ENCODE assay signal across 26 cellular contexts in genomic region chr4:60019180-60019579, GRCh38.
"Had no signal": no experiment of that assay in that cellular context is flagged by ENCODE, and none has a peak within 500 bp of the region (broad histone marks: within the 10 kb centered on the region; RNA-seq: fewer than 3 reads in every experiment).

No MANE protein-coding gene starts in this region.

- H3K36me3 ChIP-seq: adrenal gland, colonic mucosa, WERI-Rb-1 had no signal

- H3K27me3 Mint-ChIP-seq: activated CD8-positive, alpha-beta T cell treated with anti-CD3 and anti-CD28 coated beads for 36 hours; activated naive CD4-positive, alpha-beta T cell treated with anti-CD3 and anti-CD28 coated beads, Interleukin-2, amount 10 ng/mL, durations not matched to agents 7 days and 5 days; activated naive CD8-positive, alpha-beta T cell treated with anti-CD3 and anti-CD28 coated beads, Interleukin-2, amount 10 ng/mL, durations not matched to agents 7 days and 5 days; T-cell had no signal

- ATAC-seq: activated CD4-positive, CD25-positive, alpha-beta regulatory T cell treated with anti-CD3 and anti-CD28 coated beads, Interleukin-2, amount 50 U/mL, for 24 hours; activated CD8-positive, alpha-beta T cell treated with anti-CD3 and anti-CD28 coated beads for 36 hours; activated T-cell treated with anti-CD3 and anti-CD28 coated beads, Interleukin-2, amount 50 U/mL, for 72 hours; T-cell had no signal

- H3K4me1 Mint-ChIP-seq: activated naive CD4-positive, alpha-beta T cell treated with anti-CD3 and anti-CD28 coated beads, Interleukin-2, amount 10 ng/mL, durations not matched to agents 7 days and 5 days; activated naive CD8-positive, alpha-beta T cell treated with anti-CD3 and anti-CD28 coated beads, Interleukin-2, amount 10 ng/mL, durations not matched to agents 7 days and 5 days; T-cell had no signal

- H3K4me1 ChIP-seq: adrenal gland, colonic mucosa had no signal

- H3K27ac ChIP-seq: adrenal gland, colonic mucosa, SK-N-MC, WERI-Rb-1 had no signal

- H3K36me3 Mint-ChIP-seq: activated naive CD4-positive, alpha-beta T cell treated with anti-CD3 and anti-CD28 coated beads, Interleukin-2, amount 10 ng/mL, durations not matched to agents 7 days and 5 days; activated naive CD8-positive, alpha-beta T cell treated with anti-CD3 and anti-CD28 coated beads, Interleukin-2, amount 10 ng/mL, durations not matched to agents 7 days and 5 days; T-cell had no signal

- H3K4me3 ChIP-seq: adrenal gland, colonic mucosa, SK-N-MC had no signal

- H3K9me3 Mint-ChIP-seq: activated naive CD4-positive, alpha-beta T cell treated with anti-CD3 and anti-CD28 coated beads, Interleukin-2, amount 10 ng/mL, durations not matched to agents 7 days and 5 days had no signal

- H3K9me3 ChIP-seq: adrenal gland, colonic mucosa had no signal

- DNase-seq: activated CD4-positive, alpha-beta T cell treated with anti-CD3 and anti-CD28 coated beads for 4 hours; activated CD8-positive, alpha-beta memory T cell treated with anti-CD3 and anti-CD28 coated beads, Interleukin-2, amount 50 U/mL, for 4 hours; activated CD8-positive, alpha-beta T cell treated with anti-CD3 and anti-CD28 coated beads for 36 hours; activated gamma-delta T cell treated with Interleukin-2 at 50 U/mL for 16 hours; activated naive CD4-positive, alpha-beta T cell treated with anti-CD3 and anti-CD28 coated beads, Interleukin-2, amount 10 ng/mL, durations not matched to agents 7 days and 5 days; activated naive CD8-positive, alpha-beta T cell treated with anti-CD3 and anti-CD28 coated beads, Interleukin-2, amount 10 ng/mL, durations not matched to agents 7 days and 5 days; activated T-cell treated with anti-CD3 and anti-CD28 coated beads, Interleukin-2, amount 50 U/mL, for 72 hours; adrenal gland; anterior cingulate cortex; caudate nucleus; colonic mucosa; NCI-H1048; NCI-H1417; NCI-H1930; NCI-H2171; NCI-H2227 treated with DMSO at 0.1 percent for 48 hours; NCI-H446 treated with DMSO at 0.1 percent for 48 hours; NCI-H524 treated with DMSO at 0.1 percent for 48 hours; NCI-H774; SIG-M5; T-cell; T-helper 2 cell; WERI-Rb-1 had no signal

- H3K27me3 ChIP-seq: adrenal gland, colonic mucosa had no signal

- H3K27ac Mint-ChIP-seq: activated CD8-positive, alpha-beta T cell treated with anti-CD3 and anti-CD28 coated beads for 36 hours; activated naive CD4-positive, alpha-beta T cell treated with anti-CD3 and anti-CD28 coated beads, Interleukin-2, amount 10 ng/mL, durations not matched to agents 7 days and 5 days; activated naive CD8-positive, alpha-beta T cell treated with anti-CD3 and anti-CD28 coated beads, Interleukin-2, amount 10 ng/mL, durations not matched to agents 7 days and 5 days; activated T-cell treated with anti-CD3 and anti-CD28 coated beads, Interleukin-2, amount 50 U/mL, for 72 hours; activated T-helper 2 cell treated with anti-CD3 and anti-CD28 coated beads, Interferon-gamma antibody, Interleukin-2, Interleukin-4, amounts not matched to agents 10 μg/mL and 5 μg/mL and 100 μg/mL, durations not matched to agents 14 hours and 24 hours and 36 hours; T-cell had no signal

- H3K4me3 Mint-ChIP-seq: activated CD8-positive, alpha-beta T cell treated with anti-CD3 and anti-CD28 coated beads for 36 hours; activated naive CD4-positive, alpha-beta T cell treated with anti-CD3 and anti-CD28 coated beads, Interleukin-2, amount 10 ng/mL, durations not matched to agents 7 days and 5 days; activated naive CD8-positive, alpha-beta T cell treated with anti-CD3 and anti-CD28 coated beads, Interleukin-2, amount 10 ng/mL, durations not matched to agents 7 days and 5 days; activated T-cell treated with anti-CD3 and anti-CD28 coated beads, Interleukin-2, amount 50 U/mL, for 72 hours; T-cell had no signal
